In genomic region chr21:37266515-37267221, GRCh38 we compare ENCODE assay signal across 8 cellular contexts. TPM values are rescaled to one million over a fixed set of nuclear protein-coding genes. Genes with fewer than 3 reads are reported as not detected.
DNase-seq lines count a peak whose midpoint lies in the region; ATAC-seq and TF ChIP-seq lines count a peak whose summit lies in the region.

No MANE protein-coding gene starts in this region.

- no peaks in the 10 kb centered on the region for H3K9me2 ChIP-seq in SK-N-SH

- peak; percentile 72 for DNase-seq in NCI-H1436 (lab: John Stamatoyannopoulos, UW)
- no peak for DNase-seq in NCI-H1436 treated with DMSO at 0.1 percent for 48 hours (lab: John Stamatoyannopoulos, UW)
- DNase-seq in HPDE6-E6E7 (ENCODE audit: extremely low spot score): peak; percentile 46
- peak; percentile 57 for DNase-seq in SK-N-SH
- no peak for DNase-seq in epithelial cell of proximal tubule (ENCODE audit: low read depth)
- DNase-seq in naive thymus-derived CD4-positive, alpha-beta T cell: peak in 2 of 9 donors; percentile 53 to 82

- 0 out of 2 replicates have a peak overlapping the region, but pooled peaks have one; percentile 49 for H2AFZ ChIP-seq in SK-N-SH (ENCODE audit: low read depth)

- no peak for TF ChIP-seq RAD21 in SK-N-SH (IDR thresholded peaks at IDR 0.05; ENCODE audit: low read length)

- no peak for TF ChIP-seq CTCF in SK-N-SH (IDR thresholded peaks at IDR 0.05)
- TF ChIP-seq CTCF in epithelial cell of proximal tubule (conservative IDR thresholded peaks at IDR 0.05; ENCODE audit: low read depth, low read length): no peak

- POLR2A ChIA-PET in SK-N-SH (lab: Yijun Ruan, JAX): interaction anchor here (0.8 to 3.3 kb wide), 5 partner anchors 9 to 297 kb away, joined by 3 to 20 read pairs (median 7); partner anchors contain the start of gene DYRK1A
- POLR2A ChIA-PET in naive thymus-derived CD4-positive, alpha-beta T cell (lab: Charles Lee): interaction anchor here (0.5 to 3.6 kb wide), 16 partner anchors 9 to 1190 kb away, joined by 3 to 37 read pairs (median 6); partner anchors contain the start of gene DYRK1A

- peak overlapping the region; percentile 96 for H3K9ac ChIP-seq in SK-N-SH

- H3K36me3 Mint-ChIP-seq in naive thymus-derived CD4-positive, alpha-beta T cell: peaks cover 0 to 17% (median 12%) of the 10 kb centered on the region in 5 donors

- peak overlapping the region; percentile 88 to 96 (median 94) for H3K4me3 Mint-ChIP-seq in naive thymus-derived CD4-positive, alpha-beta T cell

- H3F3A ChIP-seq in SK-N-SH (replicated peaks; ENCODE audit: insufficient read depth): no peaks in the 10 kb centered on the region

- H3K27ac Mint-ChIP-seq in naive thymus-derived CD4-positive, alpha-beta T cell: peak overlapping the region; percentile 94 to 99 (median 98)

- H3K27ac ChIP-seq in SK-N-SH (ENCODE audit: low read depth in 2 of 2, low read length in 1 of 2): peak overlapping the region; percentile 99 to 100
- H3K27ac ChIP-seq in naive thymus-derived CD4-positive, alpha-beta T cell (ENCODE audit: low read depth, low read length): peak overlapping the region; percentile 90

- peaks cover 0 to 6% (median 0%) of the 10 kb centered on the region in 5 donors for H3K27me3 Mint-ChIP-seq in naive thymus-derived CD4-positive, alpha-beta T cell

- peaks cover 16% of the 10 kb centered on the region; the same call in 1 of the 2 replicates for H4K20me1 ChIP-seq in SK-N-SH (ENCODE audit: insufficient read depth)

- no peak for TF ChIP-seq EP300 in SK-N-SH (IDR thresholded peaks at IDR 0.05; ENCODE audit: borderline replicate concordance in 1 of 2, low read depth in 1 of 2, low read length in 1 of 2)

- H3K79me2 ChIP-seq in SK-N-SH (ENCODE audit: insufficient read depth): peaks cover 67% of the 10 kb centered on the region

- 2% methylated on average over 18 of the region's 39 CpGs for WGBS in SK-N-SH (ENCODE audit: low lambda C conversion rate)

- H3K4me3 ChIP-seq in SK-N-SH (ENCODE audit: low read depth in 2 of 2, low read length in 1 of 2): peak overlapping the region; percentile 80 to 92
- peak overlapping the region; percentile 88 for H3K4me3 ChIP-seq in epithelial cell of proximal tubule (ENCODE audit: low read depth, low read length)
- H3K4me3 ChIP-seq in naive thymus-derived CD4-positive, alpha-beta T cell (ENCODE audit: low read length): peak overlapping the region; percentile 95

- no peaks in the 10 kb centered on the region for H3K9me3 ChIP-seq in SK-N-SH
- H3K9me3 ChIP-seq in naive thymus-derived CD4-positive, alpha-beta T cell (ENCODE audit: control insufficient read depth in 2 of 3, low read length in 3 of 3): no peaks in the 10 kb centered on the region

- CTCF ChIA-PET in SK-N-SH (lab: Yijun Ruan, JAX): interaction anchor here (0.7 to 3.0 kb wide), 3 partner anchors 9 to 290 kb away, joined by 3 to 12 read pairs (median 3); no protein-coding TSS in a partner anchor
- CTCF ChIA-PET in naive thymus-derived CD4-positive, alpha-beta T cell (lab: Charles Lee): interaction anchor here (0.6 to 1.2 kb wide), 2 partner anchors 50 to 103 kb away, joined by 3 read pairs; no protein-coding TSS in a partner anchor

- H3K36me3 ChIP-seq in SK-N-SH (replicated peaks in 1 of 2; ENCODE audit: control insufficient read depth in 1 of 2, insufficient read depth in 2 of 2, low read length in 1 of 2): peaks cover 7 to 12% of the 10 kb centered on the region in 2 experiments
- peaks cover 0 to 3% (median 0%) of the 10 kb centered on the region in 3 experiments for H3K36me3 ChIP-seq in naive thymus-derived CD4-positive, alpha-beta T cell (ENCODE audit: control insufficient read depth in 2 of 3, insufficient read depth in 3 of 3, low read length in 3 of 3)

- peaks cover 0 to 10% of the 10 kb centered on the region in 2 experiments; a peak in 3 of 4 replicates for H3K4me1 ChIP-seq in SK-N-SH (ENCODE audit: control insufficient read depth in 1 of 2, insufficient read depth in 2 of 2, low read depth in 1 of 2, low read length in 1 of 2)
- H3K4me1 ChIP-seq in naive thymus-derived CD4-positive, alpha-beta T cell (ENCODE audit: control insufficient read depth in 2 of 2, insufficient read depth in 2 of 2, low read length in 2 of 2): peaks cover 5 to 7% of the 10 kb centered on the region in 2 donors

- peak overlapping the region; percentile 93 for H3K4me2 ChIP-seq in SK-N-SH

- peak; percentile 12 for ATAC-seq in GM21360 (IDR thresholded peaks at IDR 0.05; ENCODE audit: unreplicated experiment)
- ATAC-seq in naive thymus-derived CD4-positive, alpha-beta T cell: peak; percentile 26
- no peak for ATAC-seq in HG03565 (IDR thresholded peaks at IDR 0.05; ENCODE audit: unreplicated experiment)

- intact Hi-C loops in naive thymus-derived CD4-positive, alpha-beta T cell (cut with micrococcal nuclease): loop anchor here (1.0 to 10.0 kb wide), 21 partner anchors 8 to 1918 kb away; partner anchors contain the start of genes DOP1B (in 2 of the 2), DYRK1A (in 2 of the 2), HLCS (in 2 of the 2) and PIGP (in 2 of the 2)

- H3K27me3 ChIP-seq in SK-N-SH (ENCODE audit: insufficient read depth): no peaks in the 10 kb centered on the region
- H3K27me3 ChIP-seq in naive thymus-derived CD4-positive, alpha-beta T cell (ENCODE audit: control insufficient read depth in 2 of 2, insufficient read depth in 2 of 2, low read length in 2 of 2): no peaks in the 10 kb centered on the region

- H3K4me1 Mint-ChIP-seq in naive thymus-derived CD4-positive, alpha-beta T cell: peaks cover 19 to 67% (median 55%) of the 10 kb centered on the region in 7 donors

- H3K9me3 Mint-ChIP-seq in naive thymus-derived CD4-positive, alpha-beta T cell: peaks cover 0 to 2% (median 0%) of the 10 kb centered on the region in 11 donors

TF ChIP-seq in SK-N-SH, 30 proteins besides CTCF, POLR2A, EP300 and RAD21:
- TF ChIP-seq USF2 (IDR thresholded peaks at IDR 0.05; ENCODE audit: borderline replicate concordance, low read depth, low read length): no peak
- TF ChIP-seq RCOR1 (IDR thresholded peaks at IDR 0.05; ENCODE audit: low read length): no peak
- no peak for TF ChIP-seq MEF2A (IDR thresholded peaks at IDR 0.05; ENCODE audit: borderline replicate concordance, low read depth)
- no peak for TF ChIP-seq RFX5 (IDR thresholded peaks at IDR 0.05; ENCODE audit: low read length)
- no peak for TF ChIP-seq NFIC (IDR thresholded peaks at IDR 0.05; ENCODE audit: borderline replicate concordance)
- no peak for TF ChIP-seq MXI1 (IDR thresholded peaks at IDR 0.05; ENCODE audit: low read depth, low read length)

RNA-seq across cellular contexts. Expression of gene VPS26C, which starts 0.5 kb away (rescaled TPM):
- 34.8 and 42.2 TPM in 2 replicates for polyA plus RNA-seq in SK-N-SH (2012; rRNA removed)
- 31.4 and 37.4 TPM in 2 replicates for polyA plus RNA-seq in SK-N-SH (2012; cell fraction: cytosol; rRNA removed)
- 32.8 and 44.7 TPM in 2 replicates for polyA plus RNA-seq in SK-N-SH (2012; cell fraction: nucleus; rRNA removed)
- 31.2 and 48.6 TPM in 2 replicates for total RNA-seq in epithelial cell of proximal tubule
- total RNA-seq in naive thymus-derived CD4-positive, alpha-beta T cell: 10 to 100 TPM; 46.8 to 83.5 (median 77.7) TPM
- 10 to 100 TPM; 60.1 to 78.5 TPM for polyA plus RNA-seq in naive thymus-derived CD4-positive, alpha-beta T cell

Comparison
In these comparisons a context has a peak if more than half of its experiments do, and no peak if none do; other contexts are left out.
1. DNase-seq: peak in NCI-H1436 (single experiment), HPDE6-E6E7 (single experiment) and SK-N-SH (single experiment); none in NCI-H1436 treated with DMSO at 0.1 percent for 48 hours (single experiment) and epithelial cell of proximal tubule (single experiment).
2. Peak in every context shown above with its lines, with median percentiles within 50 percentile points of each other: H3K4me3 ChIP-seq.